16 cellular contexts compared by ENCODE assay signal in genomic region chr11:60987577-60988277, GRCh38. TPM values are rescaled to one million over a fixed set of nuclear protein-coding genes. Genes with fewer than 3 reads are reported as not detected.
DNase-seq lines count a peak whose midpoint lies in the region; ATAC-seq, FAIRE-seq and TF ChIP-seq lines count a peak whose summit lies in the region.
"Had no signal": no experiment of that assay in that cellular context is flagged by ENCODE, and none has a peak within 500 bp of the region (broad histone marks: within the 10 kb centered on the region; RNA-seq: fewer than 3 reads in every experiment).

No MANE protein-coding gene starts in this region.

- H3K27ac ChIP-seq in right atrium auricular region, result no peak overlapping the region
- H3K27ac ChIP-seq: esophagus muscularis mucosa, tibial artery had no signal

- peak; percentile 90 for DNase-seq in activated CD4-positive, alpha-beta memory T cell treated with anti-CD3 and anti-CD28 coated beads for 36 hours
- DNase-seq in activated naive CD8-positive, alpha-beta T cell treated with anti-CD3 and anti-CD28 coated beads, Interleukin-2, amount 10 ng/mL, durations not matched to agents 7 days and 5 days, result no peak
- peak; percentile 57 to 72 for DNase-seq in stimulated activated CD4-positive, alpha-beta T cell treated with anti-CD3 and anti-CD28 coated beads, Interleukin-4, amount 100 ng/mL, for 48 hours (ENCODE audit: low read depth in 2 of 2)
- no peak for DNase-seq in superior temporal gyrus (ENCODE audit: extremely low spot score)
- DNase-seq in right atrium auricular region (ENCODE audit: low spot score), result no peak
- no peak for DNase-seq in H54 (ENCODE audit: insufficient read length, low spot score)
- DNase-seq: Caco-2, NCI-H1105, T1000, tibial artery had no signal

- ATAC-seq in activated naive CD8-positive, alpha-beta T cell treated with anti-CD3 and anti-CD28 coated beads, Interleukin-2, amount 10 ng/mL, durations not matched to agents 7 days and 5 days (ENCODE audit: low read depth), result peak; percentile 40
- ATAC-seq: left lobe of liver, Panc1 had no signal

- no peak for TF ChIP-seq CTCF in right atrium auricular region (IDR thresholded peaks at IDR 0.05)

- FAIRE-seq in H54 (lab: Jason Lieb, UNC), result no peak

- intact Hi-C loops in activated CD4-positive, alpha-beta memory T cell treated with anti-CD3 and anti-CD28 coated beads for 36 hours (cut with micrococcal nuclease), result loop anchor here (2.0 kb wide), 4 partner anchors 17 to 115 kb away; partner anchors contain the start of genes CD5 and TMEM109

- no peaks in the 10 kb centered on the region for H3K9me3 ChIP-seq in right atrium auricular region
- H3K9me3 ChIP-seq: Caco-2, esophagus muscularis mucosa, tibial artery had no signal

- no peak for TF ChIP-seq POLR2A in H54 (IDR thresholded peaks at IDR 0.05; ENCODE audit: low read depth, low read length)

- H3K4me1 ChIP-seq in right atrium auricular region, result no peaks in the 10 kb centered on the region
- H3K4me1 ChIP-seq: Caco-2, esophagus muscularis mucosa, tibial artery had no signal

- peak overlapping the region; percentile 97 for H3K27ac Mint-ChIP-seq in T-helper 1 cell treated with Interleukin-12 subunit alpha and Interleukin-12 subunit beta and Interleukin-4 antibody, amounts not matched to agents 30 μg/mL and 1 μg/mL, for 36 hours
- H3K27ac Mint-ChIP-seq in activated CD4-positive, alpha-beta memory T cell treated with anti-CD3 and anti-CD28 coated beads for 36 hours, result peak overlapping the region; percentile 99
- peak overlapping the region; percentile 97 for H3K27ac Mint-ChIP-seq in activated naive CD8-positive, alpha-beta T cell treated with anti-CD3 and anti-CD28 coated beads, Interleukin-2, amount 10 ng/mL, durations not matched to agents 7 days and 5 days

- H3K36me3 Mint-ChIP-seq in T-helper 1 cell treated with Interleukin-12 subunit alpha and Interleukin-12 subunit beta and Interleukin-4 antibody, amounts not matched to agents 30 μg/mL and 1 μg/mL, for 36 hours (ENCODE audit: low read depth), result peaks cover 51% of the 10 kb centered on the region
- H3K36me3 Mint-ChIP-seq in activated CD4-positive, alpha-beta memory T cell treated with anti-CD3 and anti-CD28 coated beads for 36 hours, result peaks cover 84% of the 10 kb centered on the region
- peaks cover 41% of the 10 kb centered on the region for H3K36me3 Mint-ChIP-seq in activated naive CD8-positive, alpha-beta T cell treated with anti-CD3 and anti-CD28 coated beads, Interleukin-2, amount 10 ng/mL, durations not matched to agents 7 days and 5 days

- H3K4me3 ChIP-seq in right atrium auricular region, result no peak overlapping the region
- H3K4me3 ChIP-seq: esophagus muscularis mucosa, tibial artery had no signal

- no peaks in the 10 kb centered on the region for H3K27me3 Mint-ChIP-seq in T-helper 1 cell treated with Interleukin-12 subunit alpha and Interleukin-12 subunit beta and Interleukin-4 antibody, amounts not matched to agents 30 μg/mL and 1 μg/mL, for 36 hours (ENCODE audit: low read depth)
- no peaks in the 10 kb centered on the region for H3K27me3 Mint-ChIP-seq in activated CD4-positive, alpha-beta memory T cell treated with anti-CD3 and anti-CD28 coated beads for 36 hours
- no peaks in the 10 kb centered on the region for H3K27me3 Mint-ChIP-seq in activated naive CD8-positive, alpha-beta T cell treated with anti-CD3 and anti-CD28 coated beads, Interleukin-2, amount 10 ng/mL, durations not matched to agents 7 days and 5 days

- H3K36me3 ChIP-seq in right atrium auricular region, result no peaks in the 10 kb centered on the region
- H3K36me3 ChIP-seq: esophagus muscularis mucosa, tibial artery had no signal

- H3K27me3 ChIP-seq in right atrium auricular region, result no peaks in the 10 kb centered on the region

- H3K9me3 Mint-ChIP-seq in T-helper 1 cell treated with Interleukin-12 subunit alpha and Interleukin-12 subunit beta and Interleukin-4 antibody, amounts not matched to agents 30 μg/mL and 1 μg/mL, for 36 hours, result no peaks in the 10 kb centered on the region
- no peaks in the 10 kb centered on the region for H3K9me3 Mint-ChIP-seq in activated CD4-positive, alpha-beta memory T cell treated with anti-CD3 and anti-CD28 coated beads for 36 hours
- no peaks in the 10 kb centered on the region for H3K9me3 Mint-ChIP-seq in activated naive CD8-positive, alpha-beta T cell treated with anti-CD3 and anti-CD28 coated beads, Interleukin-2, amount 10 ng/mL, durations not matched to agents 7 days and 5 days

- POLR2A ChIA-PET in activated CD4-positive, alpha-beta memory T cell treated with anti-CD3 and anti-CD28 coated beads for 36 hours (lab: Charles Lee), result interaction anchor here (0.7 to 5.4 kb wide), 18 partner anchors 7 to 124 kb away, joined by 3 to 54 read pairs (median 6); no protein-coding TSS in a partner anchor
- POLR2A ChIA-PET in activated naive CD8-positive, alpha-beta T cell treated with anti-CD3 and anti-CD28 coated beads, Interleukin-2, amount 10 ng/mL, durations not matched to agents 7 days and 5 days (lab: Charles Lee), result interaction anchor here (1.5 to 2.9 kb wide), 6 partner anchors 26 to 125 kb away, joined by 5 to 14 read pairs (median 10); no protein-coding TSS in a partner anchor

- H3K4me3 Mint-ChIP-seq in T-helper 1 cell treated with Interleukin-12 subunit alpha and Interleukin-12 subunit beta and Interleukin-4 antibody, amounts not matched to agents 30 μg/mL and 1 μg/mL, for 36 hours, result peak overlapping the region; percentile 84
- H3K4me3 Mint-ChIP-seq in activated CD4-positive, alpha-beta memory T cell treated with anti-CD3 and anti-CD28 coated beads for 36 hours, result peak overlapping the region; percentile 84
- peak overlapping the region; percentile 83 for H3K4me3 Mint-ChIP-seq in activated naive CD8-positive, alpha-beta T cell treated with anti-CD3 and anti-CD28 coated beads, Interleukin-2, amount 10 ng/mL, durations not matched to agents 7 days and 5 days

- CTCF ChIA-PET in activated CD4-positive, alpha-beta memory T cell treated with anti-CD3 and anti-CD28 coated beads for 36 hours (lab: Charles Lee), result no interaction called here

- peaks cover 76% of the 10 kb centered on the region for H3K4me1 Mint-ChIP-seq in T-helper 1 cell treated with Interleukin-12 subunit alpha and Interleukin-12 subunit beta and Interleukin-4 antibody, amounts not matched to agents 30 μg/mL and 1 μg/mL, for 36 hours (ENCODE audit: low read depth)
- peaks cover 85% of the 10 kb centered on the region for H3K4me1 Mint-ChIP-seq in activated CD4-positive, alpha-beta memory T cell treated with anti-CD3 and anti-CD28 coated beads for 36 hours (ENCODE audit: low read depth)
- peaks cover 74% of the 10 kb centered on the region for H3K4me1 Mint-ChIP-seq in activated naive CD8-positive, alpha-beta T cell treated with anti-CD3 and anti-CD28 coated beads, Interleukin-2, amount 10 ng/mL, durations not matched to agents 7 days and 5 days

RNA-seq across cellular contexts. Expression of gene CD6, which starts 16.2 kb away (rescaled TPM):
- total RNA-seq in activated CD4-positive, alpha-beta memory T cell treated with anti-CD3 and anti-CD28 coated beads for 36 hours, result 100 to 1,000 TPM; 271 to 279 TPM
- total RNA-seq in activated naive CD8-positive, alpha-beta T cell treated with anti-CD3 and anti-CD28 coated beads, Interleukin-2, amount 10 ng/mL, durations not matched to agents 7 days and 5 days, result 100 to 1,000 TPM; 274 to 285 TPM
- under 1 TPM; 0.48 to 0.79 TPM for total RNA-seq in right atrium auricular region
- total RNA-seq: NCI-H460, renal cortical epithelial cell had no signal

RNA-seq across cellular contexts. Expression of gene SLC15A3, which starts 35.8 kb away (rescaled TPM):
- total RNA-seq in activated CD4-positive, alpha-beta memory T cell treated with anti-CD3 and anti-CD28 coated beads for 36 hours, result 1 to 10 TPM; 1.3 to 1.8 TPM
- 1 to 10 TPM; 7.2 to 7.4 TPM for total RNA-seq in activated naive CD8-positive, alpha-beta T cell treated with anti-CD3 and anti-CD28 coated beads, Interleukin-2, amount 10 ng/mL, durations not matched to agents 7 days and 5 days
- total RNA-seq in right atrium auricular region, result 10 to 100 TPM; 12.9 to 17.5 TPM
- total RNA-seq: NCI-H460 had no signal

Comparison
In these comparisons a context has a peak if more than half of its experiments do, and no peak if none do; other contexts are left out.
1. DNase-seq: peak in activated CD4-positive, alpha-beta memory T cell treated with anti-CD3 and anti-CD28 coated beads for 36 hours (single experiment) and stimulated activated CD4-positive, alpha-beta T cell treated with anti-CD3 and anti-CD28 coated beads, Interleukin-4, amount 100 ng/mL, for 48 hours (2 of 2); none in activated naive CD8-positive, alpha-beta T cell treated with anti-CD3 and anti-CD28 coated beads, Interleukin-2, amount 10 ng/mL, durations not matched to agents 7 days and 5 days (single experiment), superior temporal gyrus (single experiment), right atrium auricular region (single experiment) and H54 (single experiment).
2. RNA of gene CD6, which starts 16.2 kb away (total RNA-seq): 274 to 285 TPM in activated naive CD8-positive, alpha-beta T cell treated with anti-CD3 and anti-CD28 coated beads, Interleukin-2, amount 10 ng/mL, durations not matched to agents 7 days and 5 days and 271 to 279 TPM in activated CD4-positive, alpha-beta memory T cell treated with anti-CD3 and anti-CD28 coated beads for 36 hours; 0.48 to 0.79 TPM in right atrium auricular region; every median in the first group is over 100 times any median in the second.
3. Peak in every context shown above with its lines, with median percentiles within 50 percentile points of each other: H3K27ac Mint-ChIP-seq and H3K4me3 Mint-ChIP-seq.